13 cellular contexts compared by ENCODE assay signal in genomic region chr11:88327061-88327460, GRCh38. TPM values are rescaled to one million over a fixed set of nuclear protein-coding genes. Genes with fewer than 3 reads are reported as not detected.
DNase-seq lines count a peak whose midpoint lies in the region; ATAC-seq, FAIRE-seq and TF ChIP-seq lines count a peak whose summit lies in the region.
"Had no signal": no experiment of that assay in that cellular context is flagged by ENCODE, and none has a peak within 500 bp of the region (broad histone marks: within the 10 kb centered on the region; RNA-seq: fewer than 3 reads in every experiment).

No MANE protein-coding gene starts in this region.

- no peak overlapping the region for H3K4me2 ChIP-seq in keratinocyte (ENCODE audit: control insufficient read depth, extremely low read depth, insufficient read depth, low read depth, low read length)
- no peak overlapping the region for H3K4me2 ChIP-seq in PC-3 (ENCODE audit: low read length)

- H3K4me3 ChIP-seq in keratinocyte (ENCODE audit: control insufficient read depth in 2 of 3, extremely low read depth in 1 of 3, insufficient read depth in 2 of 3, low read depth in 1 of 3, low read length in 3 of 3) = no peak overlapping the region
- no peak overlapping the region for H3K4me3 ChIP-seq in PC-3 (ENCODE audit: low read length)
- H3K4me3 ChIP-seq: right atrium auricular region, thyroid gland had no signal

- H3K9me1 ChIP-seq in keratinocyte (ENCODE audit: control insufficient read depth, extremely low read depth, insufficient read depth, low read length) = no peaks in the 10 kb centered on the region

- H3K9me2 ChIP-seq in PC-3 (replicated peaks; ENCODE audit: low read length) = no peaks in the 10 kb centered on the region

- peaks cover 90% of the 10 kb centered on the region for H3K4me1 Mint-ChIP-seq in activated CD4-positive, alpha-beta T cell treated with anti-CD3 and anti-CD28 coated beads, Interleukin-2, amount 10 ng/mL, durations not matched to agents 7 days and 5 days

- H3K36me3 Mint-ChIP-seq in activated CD4-positive, alpha-beta T cell treated with anti-CD3 and anti-CD28 coated beads, Interleukin-2, amount 10 ng/mL, durations not matched to agents 7 days and 5 days (ENCODE audit: low read depth) = peaks cover 93% of the 10 kb centered on the region

- peak; percentile 57 for ATAC-seq in GM18870 (IDR thresholded peaks at IDR 0.05; ENCODE audit: unreplicated experiment)
- ATAC-seq in GM21723 (IDR thresholded peaks at IDR 0.05; ENCODE audit: unreplicated experiment) = peak; percentile 68
- ATAC-seq in HG03469 (IDR thresholded peaks at IDR 0.05; ENCODE audit: unreplicated experiment) = peak; percentile 44
- no peak for ATAC-seq in HG03439 (IDR thresholded peaks at IDR 0.05; ENCODE audit: unreplicated experiment)
- ATAC-seq in PC-3 = no peak

- intact Hi-C loops in PC-3 (cut with micrococcal nuclease) = no loop called here

- H3K9ac ChIP-seq in keratinocyte (ENCODE audit: control insufficient read depth, extremely low read depth, insufficient read depth, low read length) (no peak overlapping the region), PC-3 (ENCODE audit: low read length) (no peak overlapping the region)

- H3K9me3 ChIP-seq in keratinocyte (ENCODE audit: control insufficient read depth, low read depth, low read length) = no peaks in the 10 kb centered on the region
- H3K9me3 ChIP-seq in PC-3 (ENCODE audit: low read length) = no peaks in the 10 kb centered on the region
- H3K9me3 ChIP-seq: right atrium auricular region, thyroid gland had no signal

- H3K27ac Mint-ChIP-seq in activated CD4-positive, alpha-beta T cell treated with anti-CD3 and anti-CD28 coated beads, Interleukin-2, amount 10 ng/mL, durations not matched to agents 7 days and 5 days = no peak overlapping the region

- H3K27ac ChIP-seq in keratinocyte (ENCODE audit: control insufficient read depth, insufficient read depth, low read length) (no peak overlapping the region), PC-3 (ENCODE audit: low read length) (no peak overlapping the region)
- H3K27ac ChIP-seq: right atrium auricular region, thyroid gland had no signal

- H3K27me3 ChIP-seq in keratinocyte (ENCODE audit: control insufficient read depth, extremely low read depth, insufficient read depth, low read length) (no peaks in the 10 kb centered on the region), PC-3 (ENCODE audit: low read length) (no peaks in the 10 kb centered on the region)
- H3K27me3 ChIP-seq: right atrium auricular region, thyroid gland had no signal

- no peak overlapping the region for H2AFZ ChIP-seq in keratinocyte (ENCODE audit: control insufficient read depth, low read length)
- no peak overlapping the region for H2AFZ ChIP-seq in PC-3 (ENCODE audit: low read length)

- H4K20me1 ChIP-seq in keratinocyte (ENCODE audit: control insufficient read depth, extremely low read depth, insufficient read depth, low read length) (no peaks in the 10 kb centered on the region), PC-3 (ENCODE audit: low read length) (peaks cover 10% of the 10 kb centered on the region; the same call in 1 of the 2 replicates)

- H3K4me3 Mint-ChIP-seq in activated CD4-positive, alpha-beta T cell treated with anti-CD3 and anti-CD28 coated beads, Interleukin-2, amount 10 ng/mL, durations not matched to agents 7 days and 5 days = no peak overlapping the region

- peaks cover 73% of the 10 kb centered on the region for H3K79me2 ChIP-seq in keratinocyte (ENCODE audit: control insufficient read depth, insufficient read depth, low read length)
- peaks cover 94% of the 10 kb centered on the region for H3K79me2 ChIP-seq in PC-3 (ENCODE audit: low read length)

- FAIRE-seq in keratinocyte (lab: Jason Lieb, UNC) = peak; percentile 48

- TF ChIP-seq CTCF in keratinocyte (optimal IDR thresholded peaks at IDR 0.05 in 1 of 3, IDR thresholded peaks at IDR 0.05 in 1 of 3, conservative IDR thresholded peaks at IDR 0.05 in 1 of 3; ENCODE audit: extremely low read depth in 1 of 3, insufficient read depth in 2 of 3, low read length in 3 of 3) (no peak), PC-3 (conservative IDR thresholded peaks at IDR 0.05; ENCODE audit: low read depth, low read length) (no peak)

- H3K36me3 ChIP-seq in keratinocyte (ENCODE audit: control insufficient read depth in 2 of 2, extremely low read depth in 1 of 2, insufficient read depth in 2 of 2, low read length in 2 of 2) (peaks cover 11 to 43% of the 10 kb centered on the region in 2 experiments), PC-3 (ENCODE audit: low read depth, low read length) (peaks cover 76% of the 10 kb centered on the region)
- H3K36me3 ChIP-seq: right atrium auricular region, thyroid gland had no signal

- BruUV-seq in PC-3 (replicated peaks; lab: Mats Ljungman, UMichigan) = no TSS peak

- H3K4me1 ChIP-seq in keratinocyte (ENCODE audit: control insufficient read depth, extremely low read depth, insufficient read depth, low read length) = peaks cover 2% of the 10 kb centered on the region
- 0 out of 2 replicates have a peak, but pooled peaks cover 7% of the 10 kb centered on the region for H3K4me1 ChIP-seq in PC-3 (ENCODE audit: insufficient read depth, low read length)
- H3K4me1 ChIP-seq: right atrium auricular region, thyroid gland had no signal

- POLR2A ChIA-PET in activated CD4-positive, alpha-beta T cell treated with anti-CD3 and anti-CD28 coated beads, Interleukin-2, amount 10 ng/mL, durations not matched to agents 7 days and 5 days (lab: Charles Lee) = interaction anchor here (0.7 kb wide), 1 partner anchor 8 kb away, joined by 3 read pairs; no protein-coding TSS in a partner anchor
- POLR2A ChIA-PET in PC-3 (lab: Charles Lee; ENCODE audit: unreplicated experiment) = interaction anchor here (0.7 kb wide), 1 partner anchor 859 kb away, joined by 4 read pairs; no protein-coding TSS in a partner anchor

- H3K27me3 Mint-ChIP-seq in activated CD4-positive, alpha-beta T cell treated with anti-CD3 and anti-CD28 coated beads, Interleukin-2, amount 10 ng/mL, durations not matched to agents 7 days and 5 days = no peaks in the 10 kb centered on the region

- CTCF ChIA-PET in activated CD4-positive, alpha-beta T cell treated with anti-CD3 and anti-CD28 coated beads, Interleukin-2, amount 10 ng/mL, durations not matched to agents 7 days and 5 days (lab: Charles Lee) = interaction anchor here (0.6 to 2.9 kb wide), 5 partner anchors 10 to 315 kb away, joined by 3 to 13 read pairs (median 3); partner anchors contain the start of gene CTSC
- CTCF ChIA-PET in PC-3 (lab: Charles Lee) = no interaction called here

- H3K9me3 Mint-ChIP-seq in activated CD4-positive, alpha-beta T cell treated with anti-CD3 and anti-CD28 coated beads, Interleukin-2, amount 10 ng/mL, durations not matched to agents 7 days and 5 days = peaks cover 2% of the 10 kb centered on the region

- H3F3A ChIP-seq in PC-3 (ENCODE audit: low read length, unreplicated experiment) = no peaks in the 10 kb centered on the region

- dilution Hi-C loops in keratinocyte (cut with MboI; ENCODE audit: extremely low pct_ligation_motif_present, low sequenced_read_pairs) = loop anchor here (25.0 kb wide), 1 partner anchor 210 kb away; no protein-coding TSS in a partner anchor

- DNase-seq in keratinocyte (ENCODE audit: low read depth, low spot score) (no peak), HuH-7 (ENCODE audit: low spot score) (no peak), PC-3 (no peak)
- DNase-seq in activated CD4-positive, alpha-beta T cell treated with anti-CD3 and anti-CD28 coated beads, Interleukin-2, amount 10 ng/mL, durations not matched to agents 7 days and 5 days = no peak
- DNase-seq: activated CD4-positive, alpha-beta T cell treated with anti-CD3 and anti-CD28 coated beads, Interleukin-2, amount 50 U/mL, for 48 hours; DMS 273 treated with DMSO at 0.1 percent for 48 hours; NCI-H446; thyroid gland had no signal

RNA-seq across cellular contexts. Expression of gene CTSC, which starts 10.5 kb away (rescaled TPM):
- 540 to 659 TPM (median 658 TPM) in 3 replicates for polyA plus RNA-seq in keratinocyte
- 80.4 TPM for polyA plus RNA-seq in keratinocyte (2011; ENCODE audit: low read depth)
- 311 and 448 TPM in 2 replicates for polyA plus RNA-seq in keratinocyte (2011; cell fraction: cytosol; rRNA removed)
- 738 and 908 TPM in 2 replicates for polyA plus RNA-seq in keratinocyte (2011; cell fraction: nucleus; rRNA removed)
- 240 and 665 TPM in 2 replicates for polyA plus RNA-seq in keratinocyte (2012; ENCODE audit: low replicate concordance)
- 119 to 312 TPM (median 256 TPM) in 3 replicates for polyA minus RNA-seq in keratinocyte
- 1,086 TPM for polyA minus RNA-seq in keratinocyte (2011; cell fraction: cytosol; rRNA and poly(A)+ RNA removed)
- polyA minus RNA-seq in keratinocyte (2011; cell fraction: nucleus; rRNA and poly(A)+ RNA removed) = 488 and 685 TPM in 2 replicates
- total RNA-seq in activated CD4-positive, alpha-beta T cell treated with anti-CD3 and anti-CD28 coated beads, Interleukin-2, amount 10 ng/mL, durations not matched to agents 7 days and 5 days = 100 to 1,000 TPM; 230 to 272 TPM
- total RNA-seq in PC-3 (2014; rRNA removed) = 200 and 240 TPM in 2 replicates

Comparison
In these comparisons a context has a peak if more than half of its experiments do, and no peak if none do; other contexts are left out.
1. ATAC-seq: peak in GM18870 (single experiment), GM21723 (single experiment) and HG03469 (single experiment); none in HG03439 (single experiment) and PC-3 (single experiment).